ENCODE assay signal across 27 cellular contexts in genomic region chr1:234518876-234519275, GRCh38. TPM values are rescaled to one million over a fixed set of nuclear protein-coding genes. Genes with fewer than 3 reads are reported as not detected.
DNase-seq lines count a peak whose midpoint lies in the region; ATAC-seq and TF ChIP-seq lines count a peak whose summit lies in the region.
"Had no signal": no experiment of that assay in that cellular context is flagged by ENCODE, and none has a peak within 500 bp of the region (broad histone marks: within the 10 kb centered on the region; RNA-seq: fewer than 3 reads in every experiment).

No MANE protein-coding gene starts in this region.

- in situ Hi-C loops in transverse colon (cut with MboI; ENCODE audit: low pct_ligation_motif_present in 1 of 4, low pct_unique_long_range_greater_than_20kb in 1 of 4, low sequenced_read_pairs in 3 of 4), result no loop called here

- H3K36me3 Mint-ChIP-seq in activated B cell treated with CpG ODN at 0.5 μM for 24 hours (ENCODE audit: low read depth), result no peaks in the 10 kb centered on the region
- H3K36me3 Mint-ChIP-seq: mesothelial cell of epicardium; stimulated activated naive B cell treated with anti-CD40 and anti-IgM and Interleukin-4, amounts not matched to agents 10 μg/mL and 1 μg/mL and 100 μg/mL, for 72 hours had no signal

- H3K27ac Mint-ChIP-seq in activated B cell treated with CpG ODN at 0.5 μM for 24 hours, result peak overlapping the region; percentile 12
- H3K27ac Mint-ChIP-seq: effector memory CD8-positive, alpha-beta T cell; mesothelial cell of epicardium; stimulated activated naive B cell treated with anti-CD40 and anti-IgM and Interleukin-4, amounts not matched to agents 10 μg/mL and 1 μg/mL and 100 μg/mL, for 72 hours had no signal

- TF ChIP-seq EP300 in transverse colon (IDR thresholded peaks at IDR 0.05; ENCODE audit: low read depth), result no peak

- ATAC-seq in heart left ventricle, result no peak
- ATAC-seq in left cardiac atrium, result no peak
- ATAC-seq in activated B cell treated with CpG ODN at 0.5 μM for 24 hours (ENCODE audit: low read depth), result no peak
- no peak for ATAC-seq in HG02970 (IDR thresholded peaks at IDR 0.05; ENCODE audit: low FRiP score, unreplicated experiment)
- ATAC-seq: effector memory CD8-positive, alpha-beta T cell; foreskin keratinocyte; right lobe of liver; stimulated activated naive B cell treated with anti-CD40 and anti-IgM and Interleukin-4, amounts not matched to agents 10 μg/mL and 1 μg/mL and 100 μg/mL, for 72 hours had no signal

- TF ChIP-seq POLR2A in heart left ventricle (IDR thresholded peaks at IDR 0.05) (no peak), transverse colon (IDR thresholded peaks at IDR 0.05) (no peak), esophagus squamous epithelium (IDR thresholded peaks at IDR 0.05) (no peak)

- H3K27me3 ChIP-seq in heart left ventricle (no peaks in the 10 kb centered on the region), transverse colon (no peaks in the 10 kb centered on the region), esophagus squamous epithelium (no peaks in the 10 kb centered on the region)
- H3K27me3 ChIP-seq: breast epithelium, foreskin keratinocyte, right lobe of liver, testis had no signal

- H3K4me3 Mint-ChIP-seq in activated B cell treated with CpG ODN at 0.5 μM for 24 hours, result no peak overlapping the region
- H3K4me3 Mint-ChIP-seq: effector memory CD8-positive, alpha-beta T cell; mesothelial cell of epicardium; nephron; stimulated activated naive B cell treated with anti-CD40 and anti-IgM and Interleukin-4, amounts not matched to agents 10 μg/mL and 1 μg/mL and 100 μg/mL, for 72 hours had no signal

- H3K27me3 Mint-ChIP-seq in activated B cell treated with CpG ODN at 0.5 μM for 24 hours, result no peaks in the 10 kb centered on the region
- H3K27me3 Mint-ChIP-seq: stimulated activated naive B cell treated with anti-CD40 and anti-IgM and Interleukin-4, amounts not matched to agents 10 μg/mL and 1 μg/mL and 100 μg/mL, for 72 hours had no signal

- no peak for DNase-seq in heart left ventricle
- no peak for DNase-seq in left cardiac atrium
- DNase-seq in activated B cell treated with CpG ODN at 0.5 μM for 24 hours, result no peak
- peak; percentile 63 for DNase-seq in myocyte (ENCODE audit: low read depth)
- no peak for DNase-seq in transverse colon
- DNase-seq in esophagus squamous epithelium (lab: John Stamatoyannopoulos, UW), result no peak
- DNase-seq in cortex of kidney (lab: John Stamatoyannopoulos, UW), result no peak
- DNase-seq: activated CD4-positive, alpha-beta T cell treated with anti-CD3 and anti-CD28 coated beads, Interleukin-2, amount 50 U/mL, for 4 hours; activated naive CD4-positive, alpha-beta T cell treated with Interleukin-2 at 50 U/mL for 16 hours; AML-193; DMS153; effector memory CD8-positive, alpha-beta T cell; foreskin keratinocyte; hippocampal formation; NCI-H1105 treated with DMSO at 0.1 percent for 48 hours; NK-92 treated with Interleukin-12 subunit alpha and Interleukin-12 subunit beta, amount 100 ng/mL, for 24 hours; PC-9; right lobe of liver; SHP77 treated with DMSO at 0.1 percent for 48 hours; stimulated activated CD4-positive, alpha-beta T cell treated with anti-CD3 and anti-CD28 coated beads, Interleukin-15, amount 100 ng/mL, for 24 hours; stimulated activated naive B cell treated with anti-CD40 and anti-IgM and Interleukin-4, amounts not matched to agents 10 μg/mL and 1 μg/mL and 100 μg/mL, for 72 hours; testis; WERI-Rb-1 had no signal

- H3K27ac ChIP-seq in heart left ventricle (peak overlapping the region in 10 of 12 donors; percentile 9 to 94 (median 56)), transverse colon (peak overlapping the region in 3 of 4 donors; percentile 9 to 38 (median 18)), esophagus squamous epithelium (peak overlapping the region in 1 of 4 donors; percentile 30)
- H3K27ac ChIP-seq: breast epithelium, foreskin keratinocyte, PC-9, testis, WERI-Rb-1 had no signal

- CTCF ChIA-PET in activated B cell treated with CpG ODN at 0.5 μM for 24 hours (lab: Charles Lee), result interaction anchor here (1.1 kb wide), 1 partner anchor 12 kb away, joined by 3 read pairs; no protein-coding TSS in a partner anchor

- H3K4me3 ChIP-seq in heart left ventricle, result no peak overlapping the region
- H3K4me3 ChIP-seq in transverse colon, result no peak overlapping the region
- no peak overlapping the region for H3K4me3 ChIP-seq in esophagus squamous epithelium
- H3K4me3 ChIP-seq: breast epithelium, PC-9, right lobe of liver had no signal

- no peaks in the 10 kb centered on the region for H3K9me3 ChIP-seq in heart left ventricle
- no peaks in the 10 kb centered on the region for H3K9me3 ChIP-seq in transverse colon
- H3K9me3 ChIP-seq in esophagus squamous epithelium, result no peaks in the 10 kb centered on the region
- H3K9me3 ChIP-seq: breast epithelium, right lobe of liver, testis had no signal

- TF ChIP-seq CTCF in heart left ventricle (IDR thresholded peaks at IDR 0.05) (no peak), activated B cell treated with CpG ODN at 0.5 μM for 24 hours (IDR thresholded peaks at IDR 0.05) (no peak), transverse colon (IDR thresholded peaks at IDR 0.05) (no peak), esophagus squamous epithelium (IDR thresholded peaks at IDR 0.05) (no peak)

- intact Hi-C loops in heart left ventricle (cut with DNase I) (no loop called here), left cardiac atrium (cut with DNase I) (no loop called here), activated B cell treated with CpG ODN at 0.5 μM for 24 hours (cut with micrococcal nuclease) (no loop called here), transverse colon (cut with DNase I; ENCODE audit: low total_unique reads) (no loop called here), esophagus squamous epithelium (cut with DNase I) (no loop called here)

- 75 to 82% (median 80%) methylated on average over 10 of the region's 10 CpGs for WGBS in heart left ventricle, 4 donors
- WGBS in transverse colon (ENCODE audit: low coverage in 1 of 2), 2 donors, result 82 to 95% methylated on average over 4 to 10 of the region's 10 CpGs
- 65 to 91% methylated on average over 4 to 10 of the region's 10 CpGs for WGBS in esophagus squamous epithelium, 2 donors

- peaks cover 20% of the 10 kb centered on the region for H3K4me1 Mint-ChIP-seq in activated B cell treated with CpG ODN at 0.5 μM for 24 hours

- H3K4me1 ChIP-seq in heart left ventricle (peaks cover 2 to 72% (median 27%) of the 10 kb centered on the region in 12 donors), transverse colon (peaks cover 4 to 28% (median 13%) of the 10 kb centered on the region in 4 donors), esophagus squamous epithelium (peaks cover 6 to 56% (median 24%) of the 10 kb centered on the region in 3 donors)

- H3K36me3 ChIP-seq in heart left ventricle, result no peaks in the 10 kb centered on the region
- no peaks in the 10 kb centered on the region for H3K36me3 ChIP-seq in transverse colon
- no peaks in the 10 kb centered on the region for H3K36me3 ChIP-seq in esophagus squamous epithelium
- H3K36me3 ChIP-seq: breast epithelium, right lobe of liver, WERI-Rb-1 had no signal

- no peaks in the 10 kb centered on the region for H3K9me3 Mint-ChIP-seq in activated B cell treated with CpG ODN at 0.5 μM for 24 hours
- H3K9me3 Mint-ChIP-seq: effector memory CD8-positive, alpha-beta T cell; mesothelial cell of epicardium; nephron; stimulated activated naive B cell treated with anti-CD40 and anti-IgM and Interleukin-4, amounts not matched to agents 10 μg/mL and 1 μg/mL and 100 μg/mL, for 72 hours had no signal

- POLR2A ChIA-PET in activated B cell treated with CpG ODN at 0.5 μM for 24 hours (lab: Charles Lee), result interaction anchor here (0.5 to 1.6 kb wide), 5 partner anchors 9 to 642 kb away, joined by 3 to 5 read pairs (median 3); partner anchors contain the start of gene RBM34

RNA-seq across cellular contexts. Expression of gene TARBP1, which starts 39.9 kb away (rescaled TPM):
- total RNA-seq in heart left ventricle, result 10 to 100 TPM in 4 of 9 donors, 1 to 10 TPM in 5; 7.1 to 18.2 (median 9.9) TPM
- polyA plus RNA-seq in heart left ventricle, result 10 to 100 TPM in 1 of 2 donors, 1 to 10 TPM in 1; 4.8 to 15.9 TPM
- total RNA-seq in left cardiac atrium, result 10 to 100 TPM in 1 of 2 donors, 1 to 10 TPM in 1; 9.6 to 10.1 TPM
- 27.0 and 30.4 TPM in 2 replicates for total RNA-seq in activated B cell treated with CpG ODN at 0.5 μM for 24 hours
- 14.5 and 14.8 TPM in 2 replicates for total RNA-seq in myocyte
- polyA plus RNA-seq in myocyte (2012), result 13.5 TPM
- 10 to 100 TPM; 19.9 to 44.4 (median 27.6) TPM for total RNA-seq in transverse colon
- total RNA-seq in esophagus squamous epithelium, result 10 to 100 TPM; 13.2 to 39.2 (median 27.6) TPM
